1 cellular context compared by ENCODE assay signal in the genomic region with DNA sequence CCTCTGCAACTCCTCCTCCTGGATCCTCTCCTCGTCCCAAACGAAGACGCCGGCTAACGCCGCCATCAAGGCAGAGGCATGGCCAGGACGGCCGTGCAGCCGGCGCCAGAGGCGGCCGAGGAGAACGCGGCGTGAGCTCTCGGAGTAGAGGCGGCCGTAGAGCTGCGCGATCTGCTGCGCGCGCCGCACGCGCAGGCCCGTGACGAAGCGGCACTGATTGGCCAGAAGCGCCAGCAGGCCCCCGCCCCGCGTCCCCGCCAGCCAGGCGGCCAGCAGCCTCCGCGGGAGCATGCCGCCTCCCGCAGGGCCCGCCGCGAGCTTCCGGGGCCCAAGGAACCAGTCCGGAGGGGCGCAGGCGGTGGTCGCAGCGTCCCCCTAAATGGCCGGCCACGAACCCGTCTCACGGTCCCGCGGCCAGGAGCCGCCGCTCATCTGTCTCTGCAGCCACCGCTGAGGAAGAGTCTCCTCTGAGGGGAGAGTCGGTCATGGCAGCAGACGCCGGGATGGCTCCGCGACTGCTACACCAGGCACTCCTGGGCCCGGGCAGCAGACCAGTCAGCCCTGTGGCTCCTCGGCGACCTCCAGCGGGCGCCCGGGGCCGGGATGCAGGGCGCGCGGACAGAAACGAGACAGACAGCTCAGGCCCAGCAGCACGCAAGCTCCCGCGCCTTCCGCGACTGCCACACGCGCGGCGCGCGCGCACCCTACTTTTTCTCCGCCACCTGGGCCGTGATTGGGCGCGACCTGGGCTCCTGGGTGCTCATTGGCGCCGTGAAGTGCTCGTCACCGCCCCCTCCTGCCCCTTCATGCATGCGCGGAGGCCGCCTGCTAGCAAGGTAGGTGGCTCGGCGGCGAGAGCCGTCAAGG.
TF ChIP-seq lines count a peak whose summit lies in the region.

A gene with protein sequence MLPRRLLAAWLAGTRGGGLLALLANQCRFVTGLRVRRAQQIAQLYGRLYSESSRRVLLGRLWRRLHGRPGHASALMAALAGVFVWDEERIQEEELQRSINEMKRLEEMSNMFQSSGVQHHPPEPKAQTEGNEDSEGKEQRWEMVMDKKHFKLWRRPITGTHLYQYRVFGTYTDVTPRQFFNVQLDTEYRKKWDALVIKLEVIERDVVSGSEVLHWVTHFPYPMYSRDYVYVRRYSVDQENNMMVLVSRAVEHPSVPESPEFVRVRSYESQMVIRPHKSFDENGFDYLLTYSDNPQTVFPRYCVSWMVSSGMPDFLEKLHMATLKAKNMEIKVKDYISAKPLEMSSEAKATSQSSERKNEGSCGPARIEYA (minus strand): TSS at position 684 of the 867 bp plus-strand sequence. CDS start 393 bp downstream, at position 291.

TF ChIP-seq in GM12878, 131 proteins besides CTCF, POLR2A, EP300 and RAD21 (continued from another document and continues in another):
- TF ChIP-seq, protein P1, sequence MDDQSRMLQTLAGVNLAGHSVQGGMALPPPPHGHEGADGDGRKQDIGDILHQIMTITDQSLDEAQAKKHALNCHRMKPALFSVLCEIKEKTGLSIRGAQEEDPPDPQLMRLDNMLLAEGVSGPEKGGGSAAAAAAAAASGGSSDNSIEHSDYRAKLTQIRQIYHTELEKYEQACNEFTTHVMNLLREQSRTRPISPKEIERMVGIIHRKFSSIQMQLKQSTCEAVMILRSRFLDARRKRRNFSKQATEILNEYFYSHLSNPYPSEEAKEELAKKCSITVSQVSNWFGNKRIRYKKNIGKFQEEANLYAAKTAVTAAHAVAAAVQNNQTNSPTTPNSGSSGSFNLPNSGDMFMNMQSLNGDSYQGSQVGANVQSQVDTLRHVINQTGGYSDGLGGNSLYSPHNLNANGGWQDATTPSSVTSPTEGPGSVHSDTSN (IDR thresholded peaks at IDR 0.05; ENCODE audit: insufficient replicate concordance, low read depth, low read length): peak; percentile 95
- TF ChIP-seq IKZF1 (conservative IDR thresholded peaks at IDR 0.05) (peak; percentile 83), ATF7 (IDR thresholded peaks at IDR 0.05; ENCODE audit: low read depth) (0 out of 2 replicates have a peak, but pooled peaks have one; percentile 13), CHD1 (IDR thresholded peaks at IDR 0.05; ENCODE audit: low read depth, low read length) (no peak), CREB1 (IDR thresholded peaks at IDR 0.05; ENCODE audit: low read depth) (peak; percentile 73), ETV6 (conservative IDR thresholded peaks at IDR 0.05 in 1 of 2, IDR thresholded peaks at IDR 0.05 in 1 of 2; ENCODE audit: borderline replicate concordance in 1 of 2, low read depth in 1 of 2) (no peak), DPF2 (IDR thresholded peaks at IDR 0.05) (peak; percentile 95), EGR1 (IDR thresholded peaks at IDR 0.05; ENCODE audit: borderline replicate concordance in 1 of 2, low read depth in 2 of 2, low read length in 2 of 2) (peak in 1 of 2 experiments; percentile 66; a peak in 2 of 3 replicates), RUNX3 (IDR thresholded peaks at IDR 0.05; ENCODE audit: low read length) (peak; percentile 23; the same call in 1 of the 2 replicates), ESRRA (IDR thresholded peaks at IDR 0.05; ENCODE audit: low read length) (peak; percentile 55; the same call in 1 of the 2 replicates), MXI1 (IDR thresholded peaks at IDR 0.05; ENCODE audit: low read depth, low read length) (peak; percentile 81), TCF7 (IDR thresholded peaks at IDR 0.05; ENCODE audit: borderline replicate concordance) (no peak), TAF1 (IDR thresholded peaks at IDR 0.05; ENCODE audit: borderline replicate concordance, low read depth, low read length) (peak; percentile 72; the same call in 1 of the 2 replicates), SUPT20H (IDR thresholded peaks at IDR 0.05; ENCODE audit: borderline replicate concordance, control insufficient read depth, low read depth, low read length) (no peak), NFIC (IDR thresholded peaks at IDR 0.05; ENCODE audit: low read depth, low read length) (no peak), ZNF207 (IDR thresholded peaks at IDR 0.05; ENCODE audit: borderline replicate concordance) (peak; percentile 54; the same call in 1 of the 2 replicates), SMARCA5 (IDR thresholded peaks at IDR 0.05) (peak; percentile 60), GATAD2B (conservative IDR thresholded peaks at IDR 0.05; ENCODE audit: low read depth) (peak; percentile 89), CREM (IDR thresholded peaks at IDR 0.05; ENCODE audit: low read depth) (peak; percentile 69), BHLHE40 (IDR thresholded peaks at IDR 0.05; ENCODE audit: borderline replicate concordance in 1 of 2, low read depth in 2 of 2, low read length in 1 of 2) (peak; percentile 91 to 97), SIX5 (IDR thresholded peaks at IDR 0.05; ENCODE audit: low read depth, low read length, severe bottlenecking) (peak; percentile 10), YY1 (IDR thresholded peaks at IDR 0.05; ENCODE audit: low read depth, low read length) (peak; percentile 34; the same call in 1 of the 2 replicates), SMC3 (IDR thresholded peaks at IDR 0.05; ENCODE audit: borderline replicate concordance, low read length) (no peak; the same call in 1 of the 2 replicates), CEBPB (IDR thresholded peaks at IDR 0.05; ENCODE audit: borderline replicate concordance in 1 of 2, low read depth in 2 of 2, low read length in 2 of 2) (no peak), FOS (IDR thresholded peaks at IDR 0.05; ENCODE audit: borderline replicate concordance, extremely low read depth, insufficient read length) (peak; percentile 68), RFX5 (IDR thresholded peaks at IDR 0.05; ENCODE audit: low read depth, low read length) (0 out of 2 replicates have a peak, but pooled peaks have one; percentile 45), MEF2A (IDR thresholded peaks at IDR 0.05; ENCODE audit: insufficient read depth, low read depth, low read length) (no peak), TCF3 (IDR thresholded peaks at IDR 0.05; ENCODE audit: borderline replicate concordance, insufficient read depth, low read depth, low read length) (peak; percentile 63; the same call in 1 of the 2 replicates), POU2F2 (IDR thresholded peaks at IDR 0.05; ENCODE audit: borderline replicate concordance, low read depth, low read length) (peak; percentile 94; the same call in 2 of the 3 replicates)
- TF ChIP-seq, protein P2, sequence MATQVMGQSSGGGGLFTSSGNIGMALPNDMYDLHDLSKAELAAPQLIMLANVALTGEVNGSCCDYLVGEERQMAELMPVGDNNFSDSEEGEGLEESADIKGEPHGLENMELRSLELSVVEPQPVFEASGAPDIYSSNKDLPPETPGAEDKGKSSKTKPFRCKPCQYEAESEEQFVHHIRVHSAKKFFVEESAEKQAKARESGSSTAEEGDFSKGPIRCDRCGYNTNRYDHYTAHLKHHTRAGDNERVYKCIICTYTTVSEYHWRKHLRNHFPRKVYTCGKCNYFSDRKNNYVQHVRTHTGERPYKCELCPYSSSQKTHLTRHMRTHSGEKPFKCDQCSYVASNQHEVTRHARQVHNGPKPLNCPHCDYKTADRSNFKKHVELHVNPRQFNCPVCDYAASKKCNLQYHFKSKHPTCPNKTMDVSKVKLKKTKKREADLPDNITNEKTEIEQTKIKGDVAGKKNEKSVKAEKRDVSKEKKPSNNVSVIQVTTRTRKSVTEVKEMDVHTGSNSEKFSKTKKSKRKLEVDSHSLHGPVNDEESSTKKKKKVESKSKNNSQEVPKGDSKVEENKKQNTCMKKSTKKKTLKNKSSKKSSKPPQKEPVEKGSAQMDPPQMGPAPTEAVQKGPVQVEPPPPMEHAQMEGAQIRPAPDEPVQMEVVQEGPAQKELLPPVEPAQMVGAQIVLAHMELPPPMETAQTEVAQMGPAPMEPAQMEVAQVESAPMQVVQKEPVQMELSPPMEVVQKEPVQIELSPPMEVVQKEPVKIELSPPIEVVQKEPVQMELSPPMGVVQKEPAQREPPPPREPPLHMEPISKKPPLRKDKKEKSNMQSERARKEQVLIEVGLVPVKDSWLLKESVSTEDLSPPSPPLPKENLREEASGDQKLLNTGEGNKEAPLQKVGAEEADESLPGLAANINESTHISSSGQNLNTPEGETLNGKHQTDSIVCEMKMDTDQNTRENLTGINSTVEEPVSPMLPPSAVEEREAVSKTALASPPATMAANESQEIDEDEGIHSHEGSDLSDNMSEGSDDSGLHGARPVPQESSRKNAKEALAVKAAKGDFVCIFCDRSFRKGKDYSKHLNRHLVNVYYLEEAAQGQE (IDR thresholded peaks at IDR 0.05; ENCODE audit: low read depth, low read length): no peak
- TF ChIP-seq, protein P3, sequence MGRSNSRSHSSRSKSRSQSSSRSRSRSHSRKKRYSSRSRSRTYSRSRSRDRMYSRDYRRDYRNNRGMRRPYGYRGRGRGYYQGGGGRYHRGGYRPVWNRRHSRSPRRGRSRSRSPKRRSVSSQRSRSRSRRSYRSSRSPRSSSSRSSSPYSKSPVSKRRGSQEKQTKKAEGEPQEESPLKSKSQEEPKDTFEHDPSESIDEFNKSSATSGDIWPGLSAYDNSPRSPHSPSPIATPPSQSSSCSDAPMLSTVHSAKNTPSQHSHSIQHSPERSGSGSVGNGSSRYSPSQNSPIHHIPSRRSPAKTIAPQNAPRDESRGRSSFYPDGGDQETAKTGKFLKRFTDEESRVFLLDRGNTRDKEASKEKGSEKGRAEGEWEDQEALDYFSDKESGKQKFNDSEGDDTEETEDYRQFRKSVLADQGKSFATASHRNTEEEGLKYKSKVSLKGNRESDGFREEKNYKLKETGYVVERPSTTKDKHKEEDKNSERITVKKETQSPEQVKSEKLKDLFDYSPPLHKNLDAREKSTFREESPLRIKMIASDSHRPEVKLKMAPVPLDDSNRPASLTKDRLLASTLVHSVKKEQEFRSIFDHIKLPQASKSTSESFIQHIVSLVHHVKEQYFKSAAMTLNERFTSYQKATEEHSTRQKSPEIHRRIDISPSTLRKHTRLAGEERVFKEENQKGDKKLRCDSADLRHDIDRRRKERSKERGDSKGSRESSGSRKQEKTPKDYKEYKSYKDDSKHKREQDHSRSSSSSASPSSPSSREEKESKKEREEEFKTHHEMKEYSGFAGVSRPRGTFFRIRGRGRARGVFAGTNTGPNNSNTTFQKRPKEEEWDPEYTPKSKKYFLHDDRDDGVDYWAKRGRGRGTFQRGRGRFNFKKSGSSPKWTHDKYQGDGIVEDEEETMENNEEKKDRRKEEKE (IDR thresholded peaks at IDR 0.05): no peak
- TF ChIP-seq, protein P4, sequence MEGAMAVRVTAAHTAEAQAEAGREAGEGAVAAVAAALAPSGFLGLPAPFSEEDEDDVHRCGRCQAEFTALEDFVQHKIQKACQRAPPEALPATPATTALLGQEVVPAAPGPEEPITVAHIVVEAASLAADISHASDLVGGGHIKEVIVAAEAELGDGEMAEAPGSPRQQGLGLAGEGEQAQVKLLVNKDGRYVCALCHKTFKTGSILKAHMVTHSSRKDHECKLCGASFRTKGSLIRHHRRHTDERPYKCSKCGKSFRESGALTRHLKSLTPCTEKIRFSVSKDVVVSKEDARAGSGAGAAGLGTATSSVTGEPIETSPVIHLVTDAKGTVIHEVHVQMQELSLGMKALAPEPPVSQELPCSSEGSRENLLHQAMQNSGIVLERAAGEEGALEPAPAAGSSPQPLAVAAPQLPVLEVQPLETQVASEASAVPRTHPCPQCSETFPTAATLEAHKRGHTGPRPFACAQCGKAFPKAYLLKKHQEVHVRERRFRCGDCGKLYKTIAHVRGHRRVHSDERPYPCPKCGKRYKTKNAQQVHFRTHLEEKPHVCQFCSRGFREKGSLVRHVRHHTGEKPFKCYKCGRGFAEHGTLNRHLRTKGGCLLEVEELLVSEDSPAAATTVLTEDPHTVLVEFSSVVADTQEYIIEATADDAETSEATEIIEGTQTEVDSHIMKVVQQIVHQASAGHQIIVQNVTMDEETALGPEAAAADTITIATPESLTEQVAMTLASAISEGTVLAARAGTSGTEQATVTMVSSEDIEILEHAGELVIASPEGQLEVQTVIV (IDR thresholded peaks at IDR 0.05; ENCODE audit: borderline replicate concordance, partially characterized antibody): peak; percentile 28
- TF ChIP-seq, protein P5, sequence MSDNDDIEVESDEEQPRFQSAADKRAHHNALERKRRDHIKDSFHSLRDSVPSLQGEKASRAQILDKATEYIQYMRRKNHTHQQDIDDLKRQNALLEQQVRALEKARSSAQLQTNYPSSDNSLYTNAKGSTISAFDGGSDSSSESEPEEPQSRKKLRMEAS (IDR thresholded peaks at IDR 0.05; ENCODE audit: low read depth, low read length): peak; percentile 83
- TF ChIP-seq, protein P6, sequence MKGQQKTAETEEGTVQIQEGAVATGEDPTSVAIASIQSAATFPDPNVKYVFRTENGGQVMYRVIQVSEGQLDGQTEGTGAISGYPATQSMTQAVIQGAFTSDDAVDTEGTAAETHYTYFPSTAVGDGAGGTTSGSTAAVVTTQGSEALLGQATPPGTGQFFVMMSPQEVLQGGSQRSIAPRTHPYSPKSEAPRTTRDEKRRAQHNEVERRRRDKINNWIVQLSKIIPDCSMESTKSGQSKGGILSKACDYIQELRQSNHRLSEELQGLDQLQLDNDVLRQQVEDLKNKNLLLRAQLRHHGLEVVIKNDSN (IDR thresholded peaks at IDR 0.05; ENCODE audit: borderline replicate concordance, extremely low read length, insufficient read depth, low read depth, low read length): no peak
- TF ChIP-seq, protein P7, sequence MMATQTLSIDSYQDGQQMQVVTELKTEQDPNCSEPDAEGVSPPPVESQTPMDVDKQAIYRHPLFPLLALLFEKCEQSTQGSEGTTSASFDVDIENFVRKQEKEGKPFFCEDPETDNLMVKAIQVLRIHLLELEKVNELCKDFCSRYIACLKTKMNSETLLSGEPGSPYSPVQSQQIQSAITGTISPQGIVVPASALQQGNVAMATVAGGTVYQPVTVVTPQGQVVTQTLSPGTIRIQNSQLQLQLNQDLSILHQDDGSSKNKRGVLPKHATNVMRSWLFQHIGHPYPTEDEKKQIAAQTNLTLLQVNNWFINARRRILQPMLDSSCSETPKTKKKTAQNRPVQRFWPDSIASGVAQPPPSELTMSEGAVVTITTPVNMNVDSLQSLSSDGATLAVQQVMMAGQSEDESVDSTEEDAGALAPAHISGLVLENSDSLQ (IDR thresholded peaks at IDR 0.05): peak; percentile 98
- TF ChIP-seq, protein P8, sequence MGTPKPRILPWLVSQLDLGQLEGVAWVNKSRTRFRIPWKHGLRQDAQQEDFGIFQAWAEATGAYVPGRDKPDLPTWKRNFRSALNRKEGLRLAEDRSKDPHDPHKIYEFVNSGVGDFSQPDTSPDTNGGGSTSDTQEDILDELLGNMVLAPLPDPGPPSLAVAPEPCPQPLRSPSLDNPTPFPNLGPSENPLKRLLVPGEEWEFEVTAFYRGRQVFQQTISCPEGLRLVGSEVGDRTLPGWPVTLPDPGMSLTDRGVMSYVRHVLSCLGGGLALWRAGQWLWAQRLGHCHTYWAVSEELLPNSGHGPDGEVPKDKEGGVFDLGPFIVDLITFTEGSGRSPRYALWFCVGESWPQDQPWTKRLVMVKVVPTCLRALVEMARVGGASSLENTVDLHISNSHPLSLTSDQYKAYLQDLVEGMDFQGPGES (IDR thresholded peaks at IDR 0.05): peak; percentile 77; the same call in 1 of the 2 replicates
- TF ChIP-seq, protein P9, sequence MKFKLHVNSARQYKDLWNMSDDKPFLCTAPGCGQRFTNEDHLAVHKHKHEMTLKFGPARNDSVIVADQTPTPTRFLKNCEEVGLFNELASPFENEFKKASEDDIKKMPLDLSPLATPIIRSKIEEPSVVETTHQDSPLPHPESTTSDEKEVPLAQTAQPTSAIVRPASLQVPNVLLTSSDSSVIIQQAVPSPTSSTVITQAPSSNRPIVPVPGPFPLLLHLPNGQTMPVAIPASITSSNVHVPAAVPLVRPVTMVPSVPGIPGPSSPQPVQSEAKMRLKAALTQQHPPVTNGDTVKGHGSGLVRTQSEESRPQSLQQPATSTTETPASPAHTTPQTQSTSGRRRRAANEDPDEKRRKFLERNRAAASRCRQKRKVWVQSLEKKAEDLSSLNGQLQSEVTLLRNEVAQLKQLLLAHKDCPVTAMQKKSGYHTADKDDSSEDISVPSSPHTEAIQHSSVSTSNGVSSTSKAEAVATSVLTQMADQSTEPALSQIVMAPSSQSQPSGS (IDR thresholded peaks at IDR 0.05; ENCODE audit: low read length): no peak
